24 cellular contexts compared by ENCODE assay signal in genomic region chr3:100591411-100591810, GRCh38. TPM values are rescaled to one million over a fixed set of nuclear protein-coding genes. Genes with fewer than 3 reads are reported as not detected.
DNase-seq lines count a peak whose midpoint lies in the region; ATAC-seq, FAIRE-seq and TF ChIP-seq lines count a peak whose summit lies in the region.
"Had no signal": no experiment of that assay in that cellular context is flagged by ENCODE, and none has a peak within 500 bp of the region (broad histone marks: within the 10 kb centered on the region; RNA-seq: fewer than 3 reads in every experiment).

No MANE protein-coding gene starts in this region.

- H3K9me3 ChIP-seq in pancreas, result no peaks in the 10 kb centered on the region
- H3K9me3 ChIP-seq: BE2C, MG63, SK-N-SH had no signal

- H3K27ac ChIP-seq in VCaP (peak overlapping the region; percentile 94), pancreas (no peak overlapping the region)

- intact Hi-C loops in pancreas (cut with DNase I), result loop anchor here in 1 of 3 donors (10.0 kb wide), 1 partner anchor 127 kb away; no protein-coding TSS in a partner anchor

- no peak for FAIRE-seq in pancreas (lab: Jason Lieb, UNC)
- FAIRE-seq: D721Med, G401.6 had no signal

- WGBS in pancreas, 2 donors, result 28 to 37% methylated on average over 3 of the region's 3 CpGs

- no peaks in the 10 kb centered on the region for H3K27me3 ChIP-seq in pancreas
- H3K27me3 ChIP-seq: BE2C, MG63 had no signal

- DNase-seq in EH (ENCODE audit: low read depth) (peak; percentile 40), kidney glomerular epithelial cell (lab: John Stamatoyannopoulos, UW) (peak; percentile 29), pancreas (no peak), NCI-H1930 (lab: John Stamatoyannopoulos, UW) (no peak), NCI-H1436 treated with DMSO at 0.1 percent for 48 hours (lab: John Stamatoyannopoulos, UW) (no peak), RPMI8226 (no peak), C1 segment of cervical spinal cord (lab: John Stamatoyannopoulos, UW) (no peak)
- DNase-seq: BE2C; CD4-positive, alpha-beta memory T cell; DMS79 treated with DMSO at 0.1 percent for 48 hours; KG1; MG63; NCI-H1092 treated with DMSO at 0.1 percent for 48 hours; NCI-H1694; NCI-H446 treated with DMSO at 0.1 percent for 48 hours; NCI-H774; SK-N-SH; T-cell had no signal

- H3K4me3 ChIP-seq in pancreas, result no peak overlapping the region
- H3K4me3 ChIP-seq: GM23338, MG63 had no signal

- H3K4me1 ChIP-seq in pancreas, result peaks cover 0 to 5% (median 0%) of the 10 kb centered on the region in 3 donors
- H3K4me1 ChIP-seq: BE2C had no signal

- ATAC-seq in pancreas, result peak; percentile 16 to 58 (median 46)
- ATAC-seq: GM23338, Right ventricle myocardium inferior had no signal

- H3K36me3 ChIP-seq in pancreas, result no peaks in the 10 kb centered on the region
- H3K36me3 ChIP-seq: BE2C, MG63 had no signal

- TF ChIP-seq CTCF in VCaP (conservative IDR thresholded peaks at IDR 0.05) (no peak), pancreas (IDR thresholded peaks at IDR 0.05) (no peak)

RNA-seq across cellular contexts. Expression of gene ADGRG7, which starts 18.0 kb away (rescaled TPM):
- under 1 TPM in 1 of 6 donors, not detected in 5; 0.12 TPM for total RNA-seq in pancreas
- not detected for polyA plus RNA-seq in pancreas
- total RNA-seq: CD4-positive, alpha-beta memory T cell; GM23338; Right ventricle myocardium inferior; T-cell had no signal
- polyA plus RNA-seq: AG04450; CD4-positive, alpha-beta memory T cell; GM23338; SK-N-SH had no signal

Comparison
In these comparisons a context has a peak if more than half of its experiments do, and no peak if none do; other contexts are left out.
1. DNase-seq: peak in EH (single experiment) and kidney glomerular epithelial cell (single experiment); none in pancreas (0 of 6), NCI-H1930 (0 of 2), NCI-H1436 treated with DMSO at 0.1 percent for 48 hours (single experiment), RPMI8226 (single experiment) and C1 segment of cervical spinal cord (0 of 14).